ENCODE assay signal across 1 cellular context in genomic region chr18:24875286-24875685, GRCh38.
TF ChIP-seq lines count a peak whose summit lies in the region.

No MANE protein-coding gene starts in this region.

TF ChIP-seq in GM23338, 12 proteins besides CTCF, POLR2A, EP300 and RAD21 (continued from another document):
- TF ChIP-seq ZNF462 (CRISPR knock-in tag; IDR thresholded peaks at IDR 0.05) (no peak), NANOG (IDR thresholded peaks at IDR 0.05; ENCODE audit: borderline replicate concordance) (no peak), EZH2phosphoT487 (IDR thresholded peaks at IDR 0.05; ENCODE audit: unreplicated experiment) (no peak), ETS1 (IDR thresholded peaks at IDR 0.05) (no peak)
